Comparison of ENCODE assay signal across 8 cellular contexts in genomic region chrX:49269010-49269767, GRCh38. TPM values are rescaled to one million over a fixed set of nuclear protein-coding genes. Genes with fewer than 3 reads are reported as not detected.
DNase-seq lines count a peak whose midpoint lies in the region; ATAC-seq and TF ChIP-seq lines count a peak whose summit lies in the region.

No MANE protein-coding gene starts in this region.

- peak overlapping the region; percentile 95 for H3K23ac ChIP-seq in IMR-90 (ENCODE audit: low read depth, low read length)

- CTCF ChIA-PET in IMR-90 (lab: Yijun Ruan, JAX) (interaction anchor here (0.8 kb wide), 1 partner anchor 55 kb away, joined by 4 read pairs; no protein-coding TSS in a partner anchor), OCI-LY7 (lab: Charles Lee; ENCODE audit: unreplicated experiment) (interaction anchor here (0.7 kb wide), 1 partner anchor 653 kb away, joined by 3 read pairs; the partner anchor contains the start of gene CLCN5)

- DNase-seq in DMS114 treated with DMSO at 0.1 percent for 48 hours (lab: John Stamatoyannopoulos, UW; ENCODE audit: unreplicated experiment) = peak; percentile 96
- peak; percentile 97 for DNase-seq in IMR-90
- peak; percentile 96 for DNase-seq in OCI-LY7 (ENCODE audit: low spot score)
- peak; percentile 89 for DNase-seq in activated T-cell treated with anti-CD3 and anti-CD28 coated beads for 4 hours
- DNase-seq in epidermal melanocyte (ENCODE audit: insufficient read length, low spot score) = peak; percentile 87
- DNase-seq in middle frontal gyrus (ENCODE audit: extremely low spot score, low spot score) = peak; percentile 90
- peak; percentile 80 to 88 for DNase-seq in stimulated activated CD8-positive, alpha-beta memory T cell treated with anti-CD3 and anti-CD28 coated beads, Interleukin-2, amount 100 ng/mL, for 1 hour (ENCODE audit: low read depth in 2 of 2)

- peak overlapping the region; percentile 81; the same call in 1 of the 3 replicates for H2BK15ac ChIP-seq in IMR-90 (ENCODE audit: low read depth, low read length)

- H2BK5ac ChIP-seq in IMR-90 (ENCODE audit: low read depth, low read length, poor library complexity, severe bottlenecking) = peak overlapping the region; percentile 96

- H3K9me2 ChIP-seq in OCI-LY7 (ENCODE audit: insufficient read depth, low read length) = no peaks in the 10 kb centered on the region

- peak overlapping the region; percentile 100 for H3K4ac ChIP-seq in IMR-90 (ENCODE audit: low read depth, low read length)

- in situ Hi-C loops in IMR-90 (cut with MboI; ENCODE audit: low sequenced_read_pairs) = no loop called here

- peak overlapping the region; percentile 86 for H3K9ac ChIP-seq in IMR-90 (ENCODE audit: low read depth, low read length)

- peak overlapping the region; percentile 77; the same call in 1 of the 2 replicates for H2BK20ac ChIP-seq in IMR-90 (ENCODE audit: low read depth, low read length)

- POLR2A ChIA-PET in IMR-90 (lab: Charles Lee; ENCODE audit: unreplicated experiment) = interaction anchor here (0.6 kb wide), 1 partner anchor 267 kb away, joined by 3 read pairs; the partner anchor contains the start of gene GRIPAP1
- POLR2A ChIA-PET in OCI-LY7 (lab: Charles Lee) = interaction anchor here (0.5 to 1.4 kb wide), 10 partner anchors 12 to 727 kb away, joined by 3 to 11 read pairs (median 4); partner anchors contain the start of gene CCDC22

- no peaks in the 10 kb centered on the region; the same call in 1 of the 2 replicates for H4K20me1 ChIP-seq in IMR-90 (ENCODE audit: insufficient read depth, low read length)
- H4K20me1 ChIP-seq in OCI-LY7 (ENCODE audit: insufficient read depth, low read length) = no peaks in the 10 kb centered on the region

- peak overlapping the region; percentile 82 to 100 for H4K8ac ChIP-seq in IMR-90 (ENCODE audit: low read depth in 2 of 2, low read length in 2 of 2)

- TF ChIP-seq POLR2A in IMR-90 (IDR thresholded peaks at IDR 0.05; ENCODE audit: low read depth, low read length) = peak; percentile 56; the same call in 1 of the 2 replicates

- H3K4me3 ChIP-seq in IMR-90 (ENCODE audit: insufficient read depth, low read depth, low read length) (peak overlapping the region; percentile 92), OCI-LY7 (ENCODE audit: low read depth, low read length, poor library complexity, severe bottlenecking) (peak overlapping the region; percentile 91)

- no peak for TF ChIP-seq RAD21 in IMR-90 (IDR thresholded peaks at IDR 0.05; ENCODE audit: low read length)

- H3K4me2 ChIP-seq in IMR-90 (ENCODE audit: low read depth, low read length) = peak overlapping the region; percentile 78
- H3K4me2 ChIP-seq in OCI-LY7 (ENCODE audit: low read length) = peak overlapping the region; percentile 73

- peak overlapping the region; percentile 95 for H3K56ac ChIP-seq in IMR-90 (ENCODE audit: extremely low read depth, insufficient read depth, low read length)

- 0 out of 2 replicates have a peak overlapping the region, but pooled peaks have one; percentile 26 for H2AK5ac ChIP-seq in IMR-90 (ENCODE audit: low read depth, low read length)

- H3K79me1 ChIP-seq in IMR-90 (ENCODE audit: low read depth in 1 of 2, low read length in 2 of 2) = peaks cover 29 to 34% of the 10 kb centered on the region in 2 experiments

- ATAC-seq in GM21529 (IDR thresholded peaks at IDR 0.05; ENCODE audit: unreplicated experiment) (peak; percentile 84), IMR-90 (ENCODE audit: low read depth) (peak; percentile 92)

- H2BK120ac ChIP-seq in IMR-90 (ENCODE audit: low read depth, low read length) = peak overlapping the region; percentile 99

- H2AK9ac ChIP-seq in IMR-90 (replicated peaks; ENCODE audit: low read depth, low read length, poor library complexity) = peak overlapping the region; percentile 91

- H3K4me1 ChIP-seq in IMR-90 (ENCODE audit: control insufficient read depth, insufficient read depth, low read length) (0 out of 2 replicates have a peak, but pooled peaks cover 2% of the 10 kb centered on the region), OCI-LY7 (ENCODE audit: insufficient read depth, low read length, poor library complexity, severe bottlenecking) (peaks cover 32% of the 10 kb centered on the region)

- H3K27me3 ChIP-seq in IMR-90 (ENCODE audit: control insufficient read depth, insufficient read depth, low read length) = no peaks in the 10 kb centered on the region

- H4K5ac ChIP-seq in IMR-90 (ENCODE audit: low read depth, low read length) = peak overlapping the region; percentile 96

- H3K9me3 ChIP-seq in IMR-90 (ENCODE audit: control insufficient read depth, insufficient read depth, low read length) (no peaks in the 10 kb centered on the region), OCI-LY7 (ENCODE audit: low read length) (no peaks in the 10 kb centered on the region)

- WGBS in IMR-90 (ENCODE audit: extremely low coverage in 2 of 2, insufficient read length in 1 of 2), 2 experiments = 30% methylated on average over 35 of the region's 45 CpGs; no CpG with 5 or more reads in 1 of the 2 experiments

- peak overlapping the region; percentile 84 for H2AFZ ChIP-seq in IMR-90 (replicated peaks; ENCODE audit: low read length, poor library complexity)
- peak overlapping the region; percentile 80; the same call in 1 of the 2 replicates for H2AFZ ChIP-seq in OCI-LY7 (ENCODE audit: low read length)

- peaks cover 27% of the 10 kb centered on the region for H3K79me2 ChIP-seq in OCI-LY7 (ENCODE audit: insufficient read depth, low read depth, low read length)

- H3K27ac ChIP-seq in IMR-90 (ENCODE audit: insufficient read depth, low read length) (peak overlapping the region; percentile 98), OCI-LY7 (ENCODE audit: low read depth, low read length, poor library complexity, severe bottlenecking) (peak overlapping the region; percentile 69)

- dilution Hi-C loops in IMR-90 (cut with HindIII; ENCODE audit: low sequenced_read_pairs, unreplicated experiment) = no loop called here

- TF ChIP-seq CTCF in IMR-90 (conservative IDR thresholded peaks at IDR 0.05; ENCODE audit: low read depth, low read length) (no peak), OCI-LY7 (conservative IDR thresholded peaks at IDR 0.05; ENCODE audit: low read length) (no peak)

- peak overlapping the region; percentile 98 for H3K14ac ChIP-seq in IMR-90 (replicated peaks; ENCODE audit: low read depth, low read length)

- H3K36me3 ChIP-seq in IMR-90 (ENCODE audit: control insufficient read depth, insufficient read depth, low read length) (peaks cover 2% of the 10 kb centered on the region; the same call in 1 of the 2 replicates), OCI-LY7 (ENCODE audit: insufficient read depth, low read length) (peaks cover 8% of the 10 kb centered on the region; the same call in 1 of the 2 replicates)

- peak overlapping the region; percentile 95 for H3K18ac ChIP-seq in IMR-90 (ENCODE audit: low read depth, low read length)

- no TSS peak for BruUV-seq in IMR-90 (replicated peaks; lab: Mats Ljungman, UMichigan)
- BruUV-seq in OCI-LY7 (replicated peaks; lab: Mats Ljungman, UMichigan) = no TSS peak

- H4K91ac ChIP-seq in IMR-90 (ENCODE audit: insufficient read depth, low read depth, low read length) = peak overlapping the region; percentile 94

- intact Hi-C loops in IMR-90 (cut with micrococcal nuclease) = loop anchor here (2.0 kb wide), 1 partner anchor 76 kb away; no protein-coding TSS in a partner anchor
- intact Hi-C loops in OCI-LY7 (cut with micrococcal nuclease; ENCODE audit: unreplicated experiment) = loop anchor here (5.0 to 10.0 kb wide), 2 partner anchors 77 to 144 kb away; partner anchors contain the start of gene GPKOW

- peaks cover 4% of the 10 kb centered on the region; the same call in 1 of the 2 replicates for H3K9me1 ChIP-seq in IMR-90 (ENCODE audit: insufficient read depth, low read length)

TF ChIP-seq in IMR-90, 13 proteins besides CTCF, POLR2A, EP300 and RAD21 (continues in another document):
- no peak for TF ChIP-seq USF2 (IDR thresholded peaks at IDR 0.05; ENCODE audit: low read depth, low read length)
- no peak for TF ChIP-seq CHD1 (IDR thresholded peaks at IDR 0.05; ENCODE audit: low read depth, low read length)

RNA-seq across cellular contexts. Expression of gene PPP1R3F, which starts 0.4 kb away (rescaled TPM):
- total RNA-seq in IMR-90 (2012; rRNA removed) (0.72 and 1.1 TPM in 2 replicates), OCI-LY7 (2022) (5.3 and 5.5 TPM in 2 replicates)
- 1.7 and 2.1 TPM in 2 replicates for polyA plus RNA-seq in IMR-90 (2012; rRNA removed)
- 1.3 and 2.3 TPM in 2 replicates for polyA plus RNA-seq in IMR-90 (2012; cell fraction: cytosol; rRNA removed)
- 2.6 and 4.8 TPM in 2 replicates for polyA plus RNA-seq in IMR-90 (2012; cell fraction: nucleus; rRNA removed; ENCODE audit: low replicate concordance)
- total RNA-seq in OCI-LY7 (2014; rRNA removed; shearing (Covaris generic)) = 5.1 and 11.8 TPM in 2 replicates

RNA-seq across cellular contexts. Expression of gene FOXP3, which starts 4.7 kb away (rescaled TPM):
- total RNA-seq in IMR-90 (2012; rRNA removed) (not detected in 2 replicates), OCI-LY7 (2022) (0.57 and 0.59 TPM in 2 replicates)
- 0.05 TPM in 1 of 2 replicates, not detected in the other for polyA plus RNA-seq in IMR-90 (2012; rRNA removed)
- polyA plus RNA-seq in IMR-90 (2012; cell fraction: cytosol; rRNA removed) = 0.04 and 0.07 TPM in 2 replicates
- polyA plus RNA-seq in IMR-90 (2012; cell fraction: nucleus; rRNA removed; ENCODE audit: low replicate concordance) = 0.09 and 0.14 TPM in 2 replicates
- total RNA-seq in OCI-LY7 (2014; rRNA removed; shearing (Covaris generic)) = 0.06 TPM in 1 of 2 replicates, not detected in the other

RNA-seq across cellular contexts. Expression of gene CCDC22, which starts 33.9 kb away (rescaled TPM):
- total RNA-seq in IMR-90 (2012; rRNA removed) (5.3 and 6.8 TPM in 2 replicates), OCI-LY7 (2022) (10.8 and 13.7 TPM in 2 replicates)
- polyA plus RNA-seq in IMR-90 (2012; rRNA removed) = 10.4 and 11.3 TPM in 2 replicates
- polyA plus RNA-seq in IMR-90 (2012; cell fraction: cytosol; rRNA removed) = 5.5 and 9.5 TPM in 2 replicates
- 11.5 and 25.1 TPM in 2 replicates for polyA plus RNA-seq in IMR-90 (2012; cell fraction: nucleus; rRNA removed; ENCODE audit: low replicate concordance)
- total RNA-seq in OCI-LY7 (2014; rRNA removed; shearing (Covaris generic)) = not detected in 2 replicates

RNA-seq across cellular contexts. Expression of gene GAGE10, which starts 34.3 kb away (rescaled TPM):
- total RNA-seq in IMR-90 (2012; rRNA removed) (not detected in 2 replicates), OCI-LY7 (2022) (not detected in 2 replicates)
- polyA plus RNA-seq in IMR-90 (2012; rRNA removed) = not detected in 2 replicates
- not detected in 2 replicates for polyA plus RNA-seq in IMR-90 (2012; cell fraction: cytosol; rRNA removed)
- not detected in 2 replicates for polyA plus RNA-seq in IMR-90 (2012; cell fraction: nucleus; rRNA removed; ENCODE audit: low replicate concordance)
- not detected in 2 replicates for total RNA-seq in OCI-LY7 (2014; rRNA removed; shearing (Covaris generic))

RNA-seq across cellular contexts. Expression of gene CACNA1F, which starts 36.0 kb away (rescaled TPM):
- total RNA-seq in IMR-90 (2012; rRNA removed) (not detected in 2 replicates), OCI-LY7 (2022) (not detected in 2 replicates)
- polyA plus RNA-seq in IMR-90 (2012; rRNA removed) = not detected in 2 replicates
- not detected in 2 replicates for polyA plus RNA-seq in IMR-90 (2012; cell fraction: cytosol; rRNA removed)
- not detected in 2 replicates for polyA plus RNA-seq in IMR-90 (2012; cell fraction: nucleus; rRNA removed; ENCODE audit: low replicate concordance)
- total RNA-seq in OCI-LY7 (2014; rRNA removed; shearing (Covaris generic)) = not detected in 2 replicates

Comparison
In these comparisons a context has a peak if more than half of its experiments do, and no peak if none do; other contexts are left out.
1. Peak in every context shown above with its lines: DNase-seq, ATAC-seq, H3K4me3 ChIP-seq and H3K27ac ChIP-seq.